In the genomic region with DNA sequence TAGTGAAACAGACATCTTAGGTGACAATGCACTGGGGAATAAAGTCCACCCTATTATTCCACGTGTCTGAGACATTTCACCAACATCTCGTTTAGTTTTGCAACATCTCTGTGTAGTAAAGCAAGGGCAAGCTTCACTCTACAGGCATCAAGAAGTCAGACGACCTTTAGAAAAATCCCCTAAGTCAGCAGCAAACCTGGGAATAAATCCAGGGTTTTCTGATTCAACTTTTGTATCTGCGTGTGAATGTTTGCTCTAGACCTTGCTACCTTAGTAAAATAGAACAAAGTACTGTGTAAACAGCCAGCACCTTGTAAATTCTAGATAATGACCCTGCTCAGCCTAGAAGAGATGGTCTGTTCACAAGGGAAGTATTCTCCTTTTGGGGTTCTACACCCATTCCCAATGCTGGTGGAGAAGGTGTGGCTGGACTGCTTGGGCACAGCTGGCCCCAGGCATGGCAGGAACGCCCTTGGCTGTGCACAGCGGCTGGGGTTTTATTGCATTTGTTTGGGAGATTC, we compare ENCODE assay signal across 18 cellular contexts. TPM values are rescaled to one million over a fixed set of nuclear protein-coding genes. Genes with fewer than 3 reads are reported as not detected.
DNase-seq lines count a peak whose midpoint lies in the region; ATAC-seq and TF ChIP-seq lines count a peak whose summit lies in the region.
"Had no signal": no experiment of that assay in that cellular context is flagged by ENCODE, and none has a peak within 500 bp of the region (broad histone marks: within the 10 kb centered on the region; RNA-seq: fewer than 3 reads in every experiment).

No MANE protein-coding gene starts in this region.

- ATAC-seq in gastroesophageal sphincter (peak; percentile 55), omental fat pad (ENCODE audit: low FRiP score) (peak; percentile 84), GM21360 (IDR thresholded peaks at IDR 0.05; ENCODE audit: unreplicated experiment) (no peak)
- ATAC-seq: activated T-helper 17 cell treated with anti-CD3 and anti-CD28 coated beads, Interleukin-2, amount 50 U/mL, for 72 hours; stimulated activated naive CD8-positive, alpha-beta T cell treated with anti-CD3 and anti-CD28 coated beads, Interleukin-15, Interleukin-2, amounts not matched to agents 100 U/mL and 50 U/mL, for 24 hours had no signal

- DNase-seq in CD1c-positive myeloid dendritic cell (ENCODE audit: extremely low spot score): peak; percentile 62
- peak; percentile 20 for DNase-seq in NCI-H69 (lab: John Stamatoyannopoulos, UW)
- DNase-seq in omental fat pad (ENCODE audit: low spot score): no peak
- DNase-seq in T-helper 1 cell: no peak
- no peak for DNase-seq in stimulated activated CD4-positive, alpha-beta T cell treated with anti-CD3 and anti-CD28 coated beads, Interleukin-4, amount 100 ng/mL, for 1 hour
- DNase-seq in effector CD4-positive, alpha-beta T cell: no peak
- DNase-seq: activated CD4-positive, alpha-beta memory T cell treated with anti-CD3 and anti-CD28 coated beads, Interleukin-2, amount 10 ng/mL, durations not matched to agents 7 days and 5 days; GDM1; immature natural killer cell; NCI-H1048; stimulated activated naive CD8-positive, alpha-beta T cell treated with anti-CD3 and anti-CD28 coated beads, Interleukin-15, Interleukin-2, amounts not matched to agents 100 U/mL and 50 U/mL, for 24 hours had no signal

- H3K4me3 ChIP-seq in gastroesophageal sphincter: no peak overlapping the region
- H3K4me3 ChIP-seq: adrenal gland, HAP-1, spleen had no signal

- H3K9me3 ChIP-seq in gastroesophageal sphincter: peaks cover 0 to 19% (median 0%) of the 10 kb centered on the region in 3 donors
- H3K9me3 ChIP-seq: adrenal gland, HAP-1 had no signal

- 52 to 57% methylated on average over 3 to 6 of the region's 6 CpGs for WGBS in gastroesophageal sphincter (ENCODE audit: low coverage in 1 of 2), 2 donors

- H3K4me1 ChIP-seq in gastroesophageal sphincter: peaks cover 0 to 7% (median 0%) of the 10 kb centered on the region in 3 donors
- H3K4me1 ChIP-seq: HAP-1 had no signal

- TF ChIP-seq POLR2A in gastroesophageal sphincter (IDR thresholded peaks at IDR 0.05): no peak

- TF ChIP-seq CTCF in gastroesophageal sphincter (IDR thresholded peaks at IDR 0.05) (no peak), omental fat pad (IDR thresholded peaks at IDR 0.05) (no peak)

- no peaks in the 10 kb centered on the region for H3K27me3 ChIP-seq in gastroesophageal sphincter
- H3K27me3 ChIP-seq: adrenal gland had no signal

- no peaks in the 10 kb centered on the region for H3K36me3 ChIP-seq in gastroesophageal sphincter
- H3K36me3 ChIP-seq: adrenal gland, HAP-1, spleen had no signal

- TF ChIP-seq EP300 in gastroesophageal sphincter (IDR thresholded peaks at IDR 0.05): no peak

- peak overlapping the region in 1 of 4 donors; percentile 42 for H3K27ac ChIP-seq in gastroesophageal sphincter

RNA-seq across cellular contexts. Expression of a gene that starts 38.4 kb away (rescaled TPM):
- total RNA-seq in gastroesophageal sphincter: not detected
- not detected for total RNA-seq in omental fat pad
- total RNA-seq: activated CD4-positive, alpha-beta memory T cell treated with anti-CD3 and anti-CD28 coated beads, Interleukin-2, amount 10 ng/mL, durations not matched to agents 7 days and 5 days; activated T-helper 17 cell treated with anti-CD3 and anti-CD28 coated beads, Interleukin-2, amount 50 U/mL, for 72 hours; adrenal gland; osteoblast; spleen had no signal

RNA-seq across cellular contexts. Expression of a gene that starts 40.9 kb away (rescaled TPM):
- 10 to 100 TPM; 48.9 to 89.0 (median 75.7) TPM for total RNA-seq in gastroesophageal sphincter
- 10 to 100 TPM; 31.6 to 49.5 (median 36.9) TPM for total RNA-seq in omental fat pad

Comparison
In these comparisons a context has a peak if more than half of its experiments do, and no peak if none do; other contexts are left out.
1. DNase-seq: peak in CD1c-positive myeloid dendritic cell (single experiment) and NCI-H69 (single experiment); none in omental fat pad (single experiment), T-helper 1 cell (0 of 5), stimulated activated CD4-positive, alpha-beta T cell treated with anti-CD3 and anti-CD28 coated beads, Interleukin-4, amount 100 ng/mL, for 1 hour (single experiment) and effector CD4-positive, alpha-beta T cell (single experiment).